8 cellular contexts compared by ENCODE assay signal in genomic region chr9:122158202-122158601, GRCh38. TPM values are rescaled to one million over a fixed set of nuclear protein-coding genes. Genes with fewer than 3 reads are reported as not detected.
A peak's percentile ranks its signal among the peaks of the same experiment; 100 is the strongest.
DNase-seq lines count a peak whose midpoint lies in the region; ATAC-seq and TF ChIP-seq lines count a peak whose summit lies in the region.

No MANE protein-coding gene starts in this region.

- peaks cover 8% of the 10 kb centered on the region for H3K27me3 Mint-ChIP-seq in endodermal cell (ENCODE audit: insufficient read depth)

- H3K4me3 Mint-ChIP-seq in endodermal cell = no peak overlapping the region

- no peak for TF ChIP-seq POLR2A in lower leg skin (IDR thresholded peaks at IDR 0.05)

- H3K4ac ChIP-seq in neuronal stem cell (ENCODE audit: low read length) = no peak overlapping the region

- H2BK12ac ChIP-seq in neuronal stem cell (ENCODE audit: low read length) = no peak overlapping the region

- no peak overlapping the region for H3K27ac ChIP-seq in endodermal cell (ENCODE audit: low read depth, low read length)
- H3K27ac ChIP-seq in neuronal stem cell (replicated peaks; ENCODE audit: low read length) = no peak overlapping the region

- H3K4me2 ChIP-seq in neuronal stem cell (ENCODE audit: insufficient read depth, low read length, poor library complexity, severe bottlenecking) = no peak overlapping the region

- ATAC-seq in GM18519 (IDR thresholded peaks at IDR 0.05; ENCODE audit: low FRiP score, unreplicated experiment) (peak; percentile 42), GM18498 (IDR thresholded peaks at IDR 0.05; ENCODE audit: unreplicated experiment) (no peak)

- H3K4me1 Mint-ChIP-seq in endodermal cell = peaks cover 8% of the 10 kb centered on the region

- 73% methylated on average over 3 of the region's 3 CpGs; no CpG with 5 or more reads in 1 of the 2 experiments for WGBS in endodermal cell (ENCODE audit: insufficient coverage in 1 of 2, insufficient read length in 1 of 2), 2 experiments
- WGBS in neuronal stem cell (ENCODE audit: extremely low coverage in 2 of 2, insufficient read length in 2 of 2, insufficient replicate concordance in 1 of 2), 2 donors = no CpG with 5 or more reads among the region's 3 CpGs
- WGBS in lower leg skin, 2 donors = 76 to 79% methylated on average over 3 of the region's 3 CpGs

- H4K8ac ChIP-seq in neuronal stem cell (ENCODE audit: low read depth, low read length) = no peak overlapping the region

- H3K14ac ChIP-seq in neuronal stem cell (ENCODE audit: low read length) = no peak overlapping the region

- intact Hi-C loops in lower leg skin (cut with DNase I; ENCODE audit: low total_unique reads) = no loop called here

- no peak overlapping the region for H2BK15ac ChIP-seq in neuronal stem cell (ENCODE audit: low read length)

- no peak overlapping the region for H3K9ac ChIP-seq in endodermal cell (ENCODE audit: extremely low read depth, low read length, poor library complexity, severe bottlenecking)
- H3K9ac ChIP-seq in neuronal stem cell (ENCODE audit: low read depth, low read length, poor library complexity) = no peak overlapping the region

- H3K18ac ChIP-seq in neuronal stem cell (ENCODE audit: low read length) = no peak overlapping the region

- no peak overlapping the region for H3K23ac ChIP-seq in neuronal stem cell (ENCODE audit: low read depth, low read length, poor library complexity)

- H3K4me1 ChIP-seq in endodermal cell (ENCODE audit: control insufficient read depth, insufficient read depth, low read length) = no peaks in the 10 kb centered on the region
- H3K4me1 ChIP-seq in neuronal stem cell (ENCODE audit: control insufficient read depth in 2 of 2, insufficient read depth in 1 of 2, low read depth in 1 of 2, low read length in 2 of 2) = peaks cover 2 to 6% of the 10 kb centered on the region in 2 donors

- H3K9me3 ChIP-seq in MG63 (peaks cover 2% of the 10 kb centered on the region; the same call in 1 of the 2 replicates), endodermal cell (ENCODE audit: control insufficient read depth, low read length) (peaks cover 8% of the 10 kb centered on the region), neuronal stem cell (replicated peaks in 1 of 2; ENCODE audit: control insufficient read depth in 2 of 2, insufficient read depth in 1 of 2, low read depth in 1 of 2, low read length in 2 of 2) (peaks cover 1 to 10% of the 10 kb centered on the region in 2 donors)

- H3K36me3 ChIP-seq in MG63 (no peaks in the 10 kb centered on the region), endodermal cell (ENCODE audit: control insufficient read depth, insufficient read depth, low read length) (peaks cover 3% of the 10 kb centered on the region), neuronal stem cell (replicated peaks in 1 of 2; ENCODE audit: control insufficient read depth in 2 of 2, insufficient read depth in 2 of 2, low read length in 2 of 2) (peaks cover 0 to 2% of the 10 kb centered on the region in 2 donors)

- peak; percentile 38 for TF ChIP-seq CTCF in WI38 (IDR thresholded peaks at IDR 0.05; ENCODE audit: low read depth, low read length)
- TF ChIP-seq CTCF in endodermal cell (conservative IDR thresholded peaks at IDR 0.05) = peak; percentile 78
- no peak for TF ChIP-seq CTCF in lower leg skin (IDR thresholded peaks at IDR 0.05)

- H3K79me1 ChIP-seq in neuronal stem cell (ENCODE audit: low read depth, low read length) = no peaks in the 10 kb centered on the region

- H2AFZ ChIP-seq in neuronal stem cell (ENCODE audit: low read length) = no peak overlapping the region

- H3K36me3 Mint-ChIP-seq in endodermal cell (ENCODE audit: low read depth) = peaks cover 1% of the 10 kb centered on the region

- H3K27me3 ChIP-seq in MG63 (peaks cover 8% of the 10 kb centered on the region), endodermal cell (ENCODE audit: control insufficient read depth, insufficient read depth, low read length, poor library complexity, severe bottlenecking) (peaks cover 2% of the 10 kb centered on the region), neuronal stem cell (ENCODE audit: control insufficient read depth in 3 of 3, insufficient read depth in 3 of 3, low read depth in 1 of 3, low read length in 3 of 3) (no peaks in the 10 kb centered on the region)

- no peak overlapping the region for H2BK5ac ChIP-seq in neuronal stem cell (ENCODE audit: low read length)

- H3K27ac Mint-ChIP-seq in endodermal cell = no peak overlapping the region

- H4K91ac ChIP-seq in neuronal stem cell (ENCODE audit: low read depth, low read length, poor library complexity) = no peak overlapping the region

- DNase-seq in AG20443 (ENCODE audit: low spot score) = peak; percentile 49
- peak; percentile 47 for DNase-seq in MG63
- peak; percentile 86 for DNase-seq in endodermal cell
- DNase-seq in neuronal stem cell (ENCODE audit: low spot score) = no peak
- DNase-seq in lower leg skin (ENCODE audit: low spot score in 2 of 2) = no peak

- peak overlapping the region; percentile 88; the same call in 1 of the 2 replicates for H3K4me3 ChIP-seq in MG63
- no peak overlapping the region for H3K4me3 ChIP-seq in WI38 (ENCODE audit: low read depth, low read length)
- H3K4me3 ChIP-seq in endodermal cell (ENCODE audit: low read length) = no peak overlapping the region
- peak overlapping the region; percentile 14 to 53 for H3K4me3 ChIP-seq in neuronal stem cell (ENCODE audit: low read length in 2 of 2)
- no peak overlapping the region for H3K4me3 ChIP-seq in lower leg skin (ENCODE audit: low read depth, poor library complexity, severe bottlenecking)

- H2BK120ac ChIP-seq in neuronal stem cell (ENCODE audit: low read depth, low read length) = no peak overlapping the region

- H3K9me3 Mint-ChIP-seq in endodermal cell = peaks cover 12% of the 10 kb centered on the region

- H2AK5ac ChIP-seq in neuronal stem cell (ENCODE audit: low read depth, low read length) = no peak overlapping the region

RNA-seq across cellular contexts. Expression of gene NDUFA8, which starts 1.4 kb away (rescaled TPM):
- total RNA-seq in MG63 (2014; rRNA removed; shearing (Covaris generic); ENCODE audit: low replicate concordance) = 44.8 and 68.0 TPM in 2 replicates
- 10 to 100 TPM; 65.8 to 67.8 TPM for total RNA-seq in endodermal cell
- polyA plus RNA-seq in endodermal cell (2013, experiment 1 of 2) = 83.6 TPM
- polyA plus RNA-seq in endodermal cell (2013, experiment 2 of 2) = 79.7 TPM
- polyA plus RNA-seq in neuronal stem cell (2013, experiment 1 of 2) = 74.6 TPM
- polyA plus RNA-seq in neuronal stem cell (2013, experiment 2 of 2) = 76.8 TPM
- total RNA-seq in lower leg skin = 10 to 100 TPM; 17.2 to 33.8 (median 28.9) TPM

RNA-seq across cellular contexts. Expression of gene MORN5, which starts 1.5 kb away (rescaled TPM):
- not detected in 2 replicates for total RNA-seq in MG63 (2014; rRNA removed; shearing (Covaris generic); ENCODE audit: low replicate concordance)
- total RNA-seq in endodermal cell = under 1 TPM in 1 of 2 donors, not detected in 1; 0.81 TPM
- 0.71 TPM for polyA plus RNA-seq in endodermal cell (2013, experiment 1 of 2)
- 0.58 TPM for polyA plus RNA-seq in endodermal cell (2013, experiment 2 of 2)
- 0.61 TPM for polyA plus RNA-seq in neuronal stem cell (2013, experiment 1 of 2)
- 1.4 TPM for polyA plus RNA-seq in neuronal stem cell (2013, experiment 2 of 2)
- total RNA-seq in lower leg skin = not detected

Comparison
In these comparisons a context has a peak if more than half of its experiments do, and no peak if none do; other contexts are left out.
1. DNase-seq: peak in AG20443 (single experiment), MG63 (single experiment) and endodermal cell (single experiment); none in neuronal stem cell (single experiment) and lower leg skin (0 of 2).
2. H3K4me3 ChIP-seq: peak in MG63 (single experiment) and neuronal stem cell (2 of 2); none in WI38 (single experiment), endodermal cell (single experiment) and lower leg skin (single experiment).
3. CTCF ChIP-seq: peak in WI38 (single experiment) and endodermal cell (single experiment); none in lower leg skin (0 of 3).